ENCODE assay signal across 18 cellular contexts in the genomic region with DNA sequence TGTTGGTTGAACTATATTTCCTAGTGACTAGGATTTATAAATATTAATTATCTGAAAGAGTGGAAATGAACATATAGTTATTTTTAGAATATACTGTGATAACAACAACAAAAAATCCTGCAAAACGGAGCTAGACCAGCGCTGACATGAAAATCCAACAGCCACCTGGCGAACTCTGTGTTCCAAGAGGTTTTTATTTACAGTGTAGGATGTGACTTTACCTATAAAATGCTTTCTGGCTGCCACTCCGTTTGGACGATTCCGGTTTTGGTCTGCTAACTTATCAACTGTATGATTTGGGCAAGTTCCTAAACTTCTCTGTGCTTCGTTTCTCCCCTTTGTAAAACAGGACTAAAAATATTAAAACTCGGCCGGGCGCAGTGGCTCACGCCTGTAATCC.
"Had no signal": no experiment of that assay in that cellular context is flagged by ENCODE, and none has a peak within 500 bp of the region (broad histone marks: within the 10 kb centered on the region; RNA-seq: fewer than 3 reads in every experiment).

No MANE protein-coding gene starts in this region.

- H3K27me3 ChIP-seq: esophagus muscularis mucosa, foreskin keratinocyte, pancreas, right atrium auricular region, spleen, testis, tibial artery had no signal

- H3K4me3 ChIP-seq: coronary artery, esophagus muscularis mucosa, lung, pancreas, right atrium auricular region, skin epidermis, spleen, testis, tibial artery had no signal

- DNase-seq: dermis blood vessel endothelial cell; effector memory CD4-positive, alpha-beta T cell; foreskin keratinocyte; natural killer cell; spleen; stimulated activated CD4-positive, alpha-beta T cell treated with anti-CD3 and anti-CD28 coated beads, Interleukin-4, amount 100 ng/mL, for 4 hours; stimulated activated naive CD8-positive, alpha-beta T cell treated with anti-CD3 and anti-CD28 coated beads, Interleukin-15, Interleukin-2, amounts not matched to agents 100 U/mL and 50 U/mL, for 24 hours; substantia nigra; testis; tibial artery had no signal

- H3K36me3 ChIP-seq: esophagus muscularis mucosa, neutrophil, pancreas, right atrium auricular region, spleen, tibial artery had no signal

- ATAC-seq: foreskin keratinocyte; natural killer cell; pancreas; stimulated activated memory B cell treated with anti-CD40 and anti-IgM and Interleukin-4, amounts not matched to agents 10 μg/mL and 1 μg/mL and 100 μg/mL, for 72 hours; stimulated activated naive CD8-positive, alpha-beta T cell treated with anti-CD3 and anti-CD28 coated beads, Interleukin-15, Interleukin-2, amounts not matched to agents 100 U/mL and 50 U/mL, for 24 hours had no signal

- H3K4me1 ChIP-seq: foreskin keratinocyte had no signal

- H3K9me3 ChIP-seq: esophagus muscularis mucosa, neutrophil, pancreas, right atrium auricular region, spleen, testis, tibial artery had no signal

- H3K27ac ChIP-seq: coronary artery, esophagus muscularis mucosa, foreskin keratinocyte, neutrophil, pancreas, right atrium auricular region, skin epidermis, spleen, testis, tibial artery had no signal
